ENCODE assay signal across 29 cellular contexts in the genomic region with DNA sequence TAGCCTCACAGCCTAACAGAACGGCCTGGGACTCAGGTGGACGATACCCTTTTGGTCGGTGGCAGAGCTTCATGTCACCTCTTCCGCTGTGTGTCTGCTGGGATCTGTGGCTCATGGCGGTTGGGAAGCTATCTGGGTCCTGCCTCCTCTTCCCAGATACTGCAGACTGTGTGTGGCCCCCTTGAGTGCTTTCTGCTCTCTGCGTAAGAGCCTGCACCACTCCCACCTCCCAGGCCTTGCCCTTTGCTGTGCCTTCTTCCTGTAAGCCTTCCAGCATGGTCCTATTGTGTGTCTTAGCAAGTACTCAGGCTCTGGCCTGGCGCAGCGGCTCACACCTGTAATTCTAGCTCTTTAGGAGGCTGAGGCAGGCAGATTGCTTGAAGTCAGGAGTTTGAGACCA. TPM values are rescaled to one million over a fixed set of nuclear protein-coding genes. Genes with fewer than 3 reads are reported as not detected.
DNase-seq lines count a peak whose midpoint lies in the region; ATAC-seq and TF ChIP-seq lines count a peak whose summit lies in the region.
"Had no signal": no experiment of that assay in that cellular context is flagged by ENCODE, and none has a peak within 500 bp of the region (broad histone marks: within the 10 kb centered on the region; RNA-seq: fewer than 3 reads in every experiment).

No MANE protein-coding gene starts in this region.

- H3K4me3 ChIP-seq in upper lobe of right lung (no peak overlapping the region), esophagus muscularis mucosa (no peak overlapping the region)
- H3K4me3 ChIP-seq: testis, uterus had no signal

- POLR2A ChIA-PET in activated CD4-positive, alpha-beta T cell treated with anti-CD3 and anti-CD28 coated beads, Interleukin-2, amount 10 ng/mL, durations not matched to agents 7 days and 5 days (lab: Charles Lee): no interaction called here
- POLR2A ChIA-PET in MCF 10A (lab: Yijun Ruan, JAX): no interaction called here

- TF ChIP-seq POLR2A in esophagus muscularis mucosa (IDR thresholded peaks at IDR 0.05; ENCODE audit: low read depth): no peak

- H3K4me1 ChIP-seq in upper lobe of right lung (peaks cover 38% of the 10 kb centered on the region), esophagus muscularis mucosa (peaks cover 4 to 38% (median 34%) of the 10 kb centered on the region in 4 donors)

- peak overlapping the region; percentile 19 for H3K27ac Mint-ChIP-seq in activated CD4-positive, alpha-beta T cell treated with anti-CD3 and anti-CD28 coated beads, Interleukin-2, amount 10 ng/mL, durations not matched to agents 7 days and 5 days
- peak overlapping the region in 1 of 5 experiments; percentile 28 for H3K27ac Mint-ChIP-seq in brain
- H3K27ac Mint-ChIP-seq in MCF 10A (ENCODE audit: low read depth, unreplicated experiment): no peak overlapping the region
- H3K27ac Mint-ChIP-seq: activated B cell treated with CpG ODN at 0.5 μM for 24 hours; activated CD8-positive, alpha-beta T cell treated with anti-CD3 and anti-CD28 coated beads for 36 hours; activated naive CD8-positive, alpha-beta T cell treated with anti-CD3 and anti-CD28 coated beads, Interleukin-2, amount 50 U/mL, for 24 hours; CD8-positive, alpha-beta T cell had no signal

- H3K27me3 ChIP-seq in upper lobe of right lung (no peaks in the 10 kb centered on the region), esophagus muscularis mucosa (peaks cover 0 to 8% (median 0%) of the 10 kb centered on the region in 4 donors)
- H3K27me3 ChIP-seq: testis, uterus had no signal

- intact Hi-C loops in upper lobe of right lung (cut with DNase I): no loop called here
- intact Hi-C loops in esophagus muscularis mucosa (cut with DNase I): loop anchor here (5.0 to 10.0 kb wide), 2 partner anchors 118 to 416 kb away; a partner anchor contains a TSS
- intact Hi-C loops in MCF 10A (cut with micrococcal nuclease): no loop called here

- no peaks in the 10 kb centered on the region for H3K27me3 Mint-ChIP-seq in activated CD4-positive, alpha-beta T cell treated with anti-CD3 and anti-CD28 coated beads, Interleukin-2, amount 10 ng/mL, durations not matched to agents 7 days and 5 days
- H3K27me3 Mint-ChIP-seq in brain (peaks cover 34% of the 10 kb centered on the region), MCF 10A (ENCODE audit: insufficient read depth, unreplicated experiment) (no peaks in the 10 kb centered on the region)
- H3K27me3 Mint-ChIP-seq: activated B cell treated with CpG ODN at 0.5 μM for 24 hours; activated CD8-positive, alpha-beta T cell treated with anti-CD3 and anti-CD28 coated beads for 36 hours; central memory CD8-positive, alpha-beta T cell; dendritic cell treated with granulocyte-macrophage colony-stimulating factor and Interleukin-4, amounts not matched to agents 40 ng/mL and 50 ng/mL, for 4 days; T-cell had no signal

- no peaks in the 10 kb centered on the region for H3K36me3 ChIP-seq in upper lobe of right lung
- no peaks in the 10 kb centered on the region for H3K36me3 ChIP-seq in esophagus muscularis mucosa
- H3K36me3 ChIP-seq: uterus had no signal

- TF ChIP-seq EP300 in esophagus muscularis mucosa (IDR thresholded peaks at IDR 0.05): no peak

- H3K27ac ChIP-seq in upper lobe of right lung (no peak overlapping the region), esophagus muscularis mucosa (replicated peaks in 1 of 4) (no peak overlapping the region)
- H3K27ac ChIP-seq: testis, uterus had no signal

- peaks cover 32% of the 10 kb centered on the region for H3K4me1 Mint-ChIP-seq in activated CD4-positive, alpha-beta T cell treated with anti-CD3 and anti-CD28 coated beads, Interleukin-2, amount 10 ng/mL, durations not matched to agents 7 days and 5 days
- H3K4me1 Mint-ChIP-seq in brain (peaks cover 14% of the 10 kb centered on the region), MCF 10A (ENCODE audit: insufficient read depth, unreplicated experiment) (peaks cover 18% of the 10 kb centered on the region)

- peak; percentile 2 for ATAC-seq in upper lobe of right lung
- no peak for ATAC-seq in esophagus mucosa
- ATAC-seq: activated CD8-positive, alpha-beta T cell treated with anti-CD3 and anti-CD28 coated beads for 36 hours; activated naive CD8-positive, alpha-beta T cell treated with anti-CD3 and anti-CD28 coated beads, Interleukin-2, amount 50 U/mL, for 24 hours; CD8-positive, alpha-beta T cell; left ventricle myocardium superior; sciatic nerve; T-cell had no signal

- whole genome bisulfite sequencing in esophagus muscularis mucosa: 93% methylated on average over 2 of the region's 8 CpGs

- no peaks in the 10 kb centered on the region for H3K9me3 ChIP-seq in upper lobe of right lung
- no peaks in the 10 kb centered on the region for H3K9me3 ChIP-seq in esophagus muscularis mucosa
- H3K9me3 ChIP-seq: testis, uterus had no signal

- DNase-seq in activated CD4-positive, alpha-beta T cell treated with anti-CD3 and anti-CD28 coated beads, Interleukin-2, amount 10 ng/mL, durations not matched to agents 7 days and 5 days: no peak
- no peak for DNase-seq in activated CD4-positive, alpha-beta T cell treated with anti-CD3 and anti-CD28 coated beads, Interleukin-2, amount 50 U/mL, for 48 hours
- DNase-seq in mesenteric fat pad (ENCODE audit: low spot score): peak; percentile 57
- no peak for DNase-seq in upper lobe of right lung
- no peak for DNase-seq in esophagus muscularis mucosa (ENCODE audit: extremely low spot score)
- DNase-seq in MCF 10A (ENCODE audit: unreplicated experiment): no peak
- DNase-seq: activated B cell treated with CpG ODN at 0.5 μM for 24 hours; activated CD8-positive, alpha-beta T cell treated with anti-CD3 and anti-CD28 coated beads for 36 hours; activated gamma-delta T cell; activated naive CD8-positive, alpha-beta T cell treated with anti-CD3 and anti-CD28 coated beads, Interleukin-2, amount 50 U/mL, for 24 hours; AML-193; CD8-positive, alpha-beta T cell; DMS 273 treated with DMSO at 0.1 percent for 48 hours; H9; hippocampal formation; left ventricle myocardium superior; NCI-H2029; NCI-H345; NCI-H774; RPMI8226; stimulated activated naive CD4-positive, alpha-beta T cell; T-cell; testis; uterus had no signal

- CTCF ChIA-PET in activated CD4-positive, alpha-beta T cell treated with anti-CD3 and anti-CD28 coated beads, Interleukin-2, amount 10 ng/mL, durations not matched to agents 7 days and 5 days (lab: Charles Lee): interaction anchor here (1.2 to 1.7 kb wide), 3 partner anchors 10 to 33 kb away, joined by 3 to 4 read pairs (median 3); no protein-coding TSS in a partner anchor
- CTCF ChIA-PET in MCF 10A (lab: Yijun Ruan, JAX): no interaction called here

- no peak overlapping the region for H3K4me3 Mint-ChIP-seq in activated CD4-positive, alpha-beta T cell treated with anti-CD3 and anti-CD28 coated beads, Interleukin-2, amount 10 ng/mL, durations not matched to agents 7 days and 5 days
- H3K4me3 Mint-ChIP-seq in brain (peak overlapping the region in 3 of 5 experiments; percentile 49 to 69 (median 53)), MCF 10A (ENCODE audit: unreplicated experiment) (no peak overlapping the region)
- H3K4me3 Mint-ChIP-seq: activated B cell treated with CpG ODN at 0.5 μM for 24 hours; activated CD8-positive, alpha-beta T cell treated with anti-CD3 and anti-CD28 coated beads for 36 hours; activated naive CD8-positive, alpha-beta T cell treated with anti-CD3 and anti-CD28 coated beads, Interleukin-2, amount 50 U/mL, for 24 hours; CD8-positive, alpha-beta T cell; central memory CD8-positive, alpha-beta T cell; dendritic cell treated with granulocyte-macrophage colony-stimulating factor and Interleukin-4, amounts not matched to agents 40 ng/mL and 50 ng/mL, for 4 days; T-cell had no signal

- no TSS peak for BruUV-seq in MCF 10A (replicated peaks; lab: Mats Ljungman, UMichigan)

- H3K9me3 Mint-ChIP-seq in activated CD4-positive, alpha-beta T cell treated with anti-CD3 and anti-CD28 coated beads, Interleukin-2, amount 10 ng/mL, durations not matched to agents 7 days and 5 days: no peaks in the 10 kb centered on the region
- H3K9me3 Mint-ChIP-seq in brain (no peaks in the 10 kb centered on the region), MCF 10A (ENCODE audit: unreplicated experiment) (no peaks in the 10 kb centered on the region)
- H3K9me3 Mint-ChIP-seq: activated B cell treated with CpG ODN at 0.5 μM for 24 hours; activated CD8-positive, alpha-beta T cell treated with anti-CD3 and anti-CD28 coated beads for 36 hours; activated naive CD8-positive, alpha-beta T cell treated with anti-CD3 and anti-CD28 coated beads, Interleukin-2, amount 50 U/mL, for 24 hours; CD8-positive, alpha-beta T cell; central memory CD8-positive, alpha-beta T cell; dendritic cell treated with granulocyte-macrophage colony-stimulating factor and Interleukin-4, amounts not matched to agents 40 ng/mL and 50 ng/mL, for 4 days; H9; T-cell had no signal

- TF ChIP-seq CTCF in brain (conservative IDR thresholded peaks at IDR 0.05) (no peak), upper lobe of right lung (IDR thresholded peaks at IDR 0.05) (no peak), esophagus muscularis mucosa (IDR thresholded peaks at IDR 0.05) (no peak), MCF 10A (IDR thresholded peaks at IDR 0.05; ENCODE audit: unreplicated experiment) (no peak)

- peaks cover 2% of the 10 kb centered on the region for H3K36me3 Mint-ChIP-seq in activated CD4-positive, alpha-beta T cell treated with anti-CD3 and anti-CD28 coated beads, Interleukin-2, amount 10 ng/mL, durations not matched to agents 7 days and 5 days (ENCODE audit: low read depth)
- H3K36me3 Mint-ChIP-seq in brain: no peaks in the 10 kb centered on the region
- peaks cover 5% of the 10 kb centered on the region for H3K36me3 Mint-ChIP-seq in MCF 10A (ENCODE audit: insufficient read depth, unreplicated experiment)
- H3K36me3 Mint-ChIP-seq: CD8-positive, alpha-beta T cell; T-cell had no signal

RNA-seq across cellular contexts. Expression of a gene that starts 17.5 kb away (rescaled TPM):
- total RNA-seq in activated CD4-positive, alpha-beta T cell treated with anti-CD3 and anti-CD28 coated beads, Interleukin-2, amount 10 ng/mL, durations not matched to agents 7 days and 5 days: 100 to 1,000 TPM; 197 to 255 TPM
- polyA plus RNA-seq in brain (ENCODE audit: insufficient read depth, low read depth, low replicate concordance): 0.66 TPM
- total RNA-seq in mesenteric fat pad (26.8 TPM), upper lobe of right lung (88.1 TPM), esophagus mucosa (26.8 TPM), esophagus muscularis mucosa (10 to 100 TPM; 12.3 to 17.4 (median 15.6) TPM), MCF 10A (2022) (32.9 and 61.5 TPM in 2 replicates)

Comparison
In these comparisons a context has a peak if more than half of its experiments do, and no peak if none do; other contexts are left out.
1. H3K4me3 Mint-ChIP-seq: peak in brain (3 of 5); none in activated CD4-positive, alpha-beta T cell treated with anti-CD3 and anti-CD28 coated beads, Interleukin-2, amount 10 ng/mL, durations not matched to agents 7 days and 5 days (single experiment) and MCF 10A (single experiment).